ENCODE assay signal across 1 cellular context in the genomic region with DNA sequence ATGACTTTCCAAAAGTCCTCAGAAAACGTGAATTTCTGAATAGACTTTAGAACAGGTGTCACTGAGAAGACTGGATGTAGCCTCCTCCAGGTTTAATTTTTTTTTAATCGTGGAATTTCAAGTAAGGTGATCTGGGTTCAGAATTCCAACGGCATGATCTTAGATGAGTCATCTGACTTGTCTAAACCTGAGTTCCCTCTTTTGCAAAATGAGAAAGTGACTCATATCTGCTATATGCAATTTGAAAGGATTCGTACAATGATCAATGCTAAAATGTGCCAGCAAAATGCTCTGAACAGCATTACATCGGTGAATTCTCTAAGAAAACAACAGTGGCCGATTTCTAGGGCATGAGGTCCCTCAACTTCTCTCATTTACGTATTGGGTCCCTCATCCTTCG.
TF ChIP-seq lines count a peak whose summit lies in the region.

No MANE protein-coding gene starts in this region.

TF ChIP-seq in IMR-90, 13 proteins besides CTCF, POLR2A, EP300 and RAD21 (continued from another document):
- TF ChIP-seq NFE2L2 (IDR thresholded peaks at IDR 0.05; ENCODE audit: low read depth, low read length) (no peak), MAFK (IDR thresholded peaks at IDR 0.05; ENCODE audit: low read depth, low read length) (no peak), CEBPB (IDR thresholded peaks at IDR 0.05; ENCODE audit: low read depth, low read length) (peak; percentile 73), MAZ (IDR thresholded peaks at IDR 0.05; ENCODE audit: borderline replicate concordance, low read depth, low read length) (no peak), BHLHE40 (IDR thresholded peaks at IDR 0.05; ENCODE audit: low read depth, low read length) (peak; percentile 53; the same call in 1 of the 2 replicates), CHD1 (IDR thresholded peaks at IDR 0.05; ENCODE audit: low read depth, low read length) (no peak), FOS (IDR thresholded peaks at IDR 0.05; ENCODE audit: low read depth, low read length) (peak; percentile 97), RCOR1 (IDR thresholded peaks at IDR 0.05; ENCODE audit: insufficient replicate concordance, low read length) (no peak), MXI1 (IDR thresholded peaks at IDR 0.05; ENCODE audit: borderline replicate concordance, low read depth, low read length) (no peak), SMC3 (IDR thresholded peaks at IDR 0.05; ENCODE audit: low read depth, low read length) (no peak)
- TF ChIP-seq, protein P1, sequence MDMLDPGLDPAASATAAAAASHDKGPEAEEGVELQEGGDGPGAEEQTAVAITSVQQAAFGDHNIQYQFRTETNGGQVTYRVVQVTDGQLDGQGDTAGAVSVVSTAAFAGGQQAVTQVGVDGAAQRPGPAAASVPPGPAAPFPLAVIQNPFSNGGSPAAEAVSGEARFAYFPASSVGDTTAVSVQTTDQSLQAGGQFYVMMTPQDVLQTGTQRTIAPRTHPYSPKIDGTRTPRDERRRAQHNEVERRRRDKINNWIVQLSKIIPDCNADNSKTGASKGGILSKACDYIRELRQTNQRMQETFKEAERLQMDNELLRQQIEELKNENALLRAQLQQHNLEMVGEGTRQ (IDR thresholded peaks at IDR 0.05; ENCODE audit: low read depth, low read length), result no peak
- TF ChIP-seq, protein P2, sequence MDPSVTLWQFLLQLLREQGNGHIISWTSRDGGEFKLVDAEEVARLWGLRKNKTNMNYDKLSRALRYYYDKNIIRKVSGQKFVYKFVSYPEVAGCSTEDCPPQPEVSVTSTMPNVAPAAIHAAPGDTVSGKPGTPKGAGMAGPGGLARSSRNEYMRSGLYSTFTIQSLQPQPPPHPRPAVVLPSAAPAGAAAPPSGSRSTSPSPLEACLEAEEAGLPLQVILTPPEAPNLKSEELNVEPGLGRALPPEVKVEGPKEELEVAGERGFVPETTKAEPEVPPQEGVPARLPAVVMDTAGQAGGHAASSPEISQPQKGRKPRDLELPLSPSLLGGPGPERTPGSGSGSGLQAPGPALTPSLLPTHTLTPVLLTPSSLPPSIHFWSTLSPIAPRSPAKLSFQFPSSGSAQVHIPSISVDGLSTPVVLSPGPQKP (IDR thresholded peaks at IDR 0.05; ENCODE audit: borderline replicate concordance, low read depth, low read length), result no peak
TF ChIP-seq in IMR-90: peak in this region for 3.
